9 cellular contexts compared by ENCODE assay signal in the genomic region with DNA sequence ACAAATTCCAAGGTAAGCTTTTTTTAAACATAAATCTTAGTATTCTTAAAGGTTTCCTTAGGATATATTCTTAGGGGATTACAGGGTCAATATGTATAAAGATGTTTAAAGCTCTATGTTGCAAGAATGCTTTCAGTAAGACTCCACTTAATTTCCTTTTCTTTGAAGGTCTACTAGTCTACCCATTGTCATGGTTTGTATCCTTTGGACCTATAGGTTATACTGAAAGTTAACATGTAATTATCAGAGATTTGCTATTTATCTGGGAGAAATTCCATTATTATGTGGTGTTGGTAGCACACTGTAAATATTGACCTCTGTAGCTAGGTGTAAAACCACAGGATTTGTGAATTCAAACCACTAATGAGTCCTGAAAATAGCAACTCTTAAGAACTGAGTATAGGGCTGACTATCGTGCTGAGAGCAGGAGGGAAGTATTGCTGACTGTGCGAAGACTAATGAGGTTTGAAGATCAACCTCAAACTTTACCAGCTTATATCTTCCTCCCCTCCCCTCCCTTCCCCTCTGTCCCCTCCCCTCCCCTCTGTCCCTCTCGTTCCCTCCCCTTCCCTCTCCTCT.
DNase-seq lines count a peak whose midpoint lies in the region; ATAC-seq and TF ChIP-seq lines count a peak whose summit lies in the region.
"Had no signal": no experiment of that assay in that cellular context is flagged by ENCODE, and none has a peak within 500 bp of the region (broad histone marks: within the 10 kb centered on the region; RNA-seq: fewer than 3 reads in every experiment).

No MANE protein-coding gene starts in this region.

- H3K9me3 Mint-ChIP-seq in T-helper 2 cell treated with Interferon-gamma antibody and Interleukin-4, amounts not matched to agents 5 μg/mL and 100 μg/mL, for 36 hours: no peaks in the 10 kb centered on the region
- H3K9me3 Mint-ChIP-seq in nephron progenitor cell (no peaks in the 10 kb centered on the region), type B pancreatic cell (no peaks in the 10 kb centered on the region)

- H3K36me3 ChIP-seq in DND-41 (ENCODE audit: insufficient read depth, low read length): no peaks in the 10 kb centered on the region
- H3K36me3 ChIP-seq: thoracic aorta had no signal

- H3K4me1 Mint-ChIP-seq in T-helper 2 cell treated with Interferon-gamma antibody and Interleukin-4, amounts not matched to agents 5 μg/mL and 100 μg/mL, for 36 hours (ENCODE audit: low read depth): peaks cover 36% of the 10 kb centered on the region
- H3K4me1 Mint-ChIP-seq in nephron progenitor cell (peaks cover 30% of the 10 kb centered on the region), type B pancreatic cell (ENCODE audit: unreplicated experiment) (peaks cover 15% of the 10 kb centered on the region)

- H3K4me2 ChIP-seq in DND-41 (ENCODE audit: insufficient read depth, low read length): no peak overlapping the region

- no peaks in the 10 kb centered on the region for H3K4me1 ChIP-seq in DND-41 (ENCODE audit: insufficient read depth, low read length)

- peak overlapping the region; percentile 68 for H3K27ac Mint-ChIP-seq in T-helper 2 cell treated with Interferon-gamma antibody and Interleukin-4, amounts not matched to agents 5 μg/mL and 100 μg/mL, for 36 hours
- H3K27ac Mint-ChIP-seq in nephron progenitor cell: no peak overlapping the region
- no peak overlapping the region for H3K27ac Mint-ChIP-seq in type B pancreatic cell

- no peaks in the 10 kb centered on the region for H3K27me3 Mint-ChIP-seq in T-helper 2 cell treated with Interferon-gamma antibody and Interleukin-4, amounts not matched to agents 5 μg/mL and 100 μg/mL, for 36 hours (ENCODE audit: low read depth)
- H3K27me3 Mint-ChIP-seq in nephron progenitor cell (ENCODE audit: low read depth, poor library complexity): peaks cover 25% of the 10 kb centered on the region
- no peaks in the 10 kb centered on the region for H3K27me3 Mint-ChIP-seq in type B pancreatic cell

- DNase-seq in DND-41 (no peak), GM19240 (ENCODE audit: insufficient read length, low spot score) (peak; percentile 58), nephron progenitor cell (no peak), type B pancreatic cell (ENCODE audit: extremely low spot score, unreplicated experiment) (no peak), amniotic stem cell (lab: John Stamatoyannopoulos, UW) (no peak)
- no peak for DNase-seq in T-helper 2 cell treated with Interferon-gamma antibody and Interleukin-4, amounts not matched to agents 5 μg/mL and 100 μg/mL, for 36 hours (ENCODE audit: low spot score)
- DNase-seq in stimulated activated CD8-positive, alpha-beta memory T cell treated with anti-CD3 and anti-CD28 coated beads, Interleukin-4, amount 100 ng/mL, for 48 hours: no peak

- no peak overlapping the region for H3K4me3 ChIP-seq in DND-41 (ENCODE audit: low read depth in 1 of 2, low read length in 2 of 2)
- H3K4me3 ChIP-seq: thoracic aorta had no signal

- no peaks in the 10 kb centered on the region for H3K27me3 ChIP-seq in DND-41 (ENCODE audit: insufficient read depth, low read length, poor library complexity)

- TF ChIP-seq CTCF in DND-41 (IDR thresholded peaks at IDR 0.05; ENCODE audit: borderline replicate concordance, extremely low read depth, low read length, poor library complexity, severe bottlenecking) (no peak), nephron progenitor cell (IDR thresholded peaks at IDR 0.05) (no peak), type B pancreatic cell (conservative IDR thresholded peaks at IDR 0.05) (no peak)

- ATAC-seq in DND-41 (ENCODE audit: insufficient read depth, low read depth) (peak; percentile 74), HG02973 (IDR thresholded peaks at IDR 0.05; ENCODE audit: unreplicated experiment) (peak; percentile 93)

- no peak overlapping the region for H3K9ac ChIP-seq in DND-41 (ENCODE audit: low read depth, low read length)

- H3K27ac ChIP-seq in DND-41 (ENCODE audit: low read length): no peak overlapping the region
- H3K27ac ChIP-seq: thoracic aorta had no signal

- no peaks in the 10 kb centered on the region for H3K36me3 Mint-ChIP-seq in T-helper 2 cell treated with Interferon-gamma antibody and Interleukin-4, amounts not matched to agents 5 μg/mL and 100 μg/mL, for 36 hours (ENCODE audit: low read depth)
- H3K36me3 Mint-ChIP-seq in nephron progenitor cell (ENCODE audit: low read depth): no peaks in the 10 kb centered on the region
- H3K36me3 Mint-ChIP-seq in type B pancreatic cell: no peaks in the 10 kb centered on the region

- H3K4me3 Mint-ChIP-seq in T-helper 2 cell treated with Interferon-gamma antibody and Interleukin-4, amounts not matched to agents 5 μg/mL and 100 μg/mL, for 36 hours: peak overlapping the region; percentile 48
- H3K4me3 Mint-ChIP-seq in nephron progenitor cell (no peak overlapping the region), type B pancreatic cell (no peak overlapping the region)

- no peaks in the 10 kb centered on the region for H3K79me2 ChIP-seq in DND-41 (ENCODE audit: insufficient read depth, low read length)

- no peaks in the 10 kb centered on the region for H3K9me3 ChIP-seq in DND-41 (ENCODE audit: insufficient read depth, low read length, severe bottlenecking)
- H3K9me3 ChIP-seq: thoracic aorta had no signal

- H2AFZ ChIP-seq in DND-41 (ENCODE audit: low read depth, low read length): no peak overlapping the region

- H4K20me1 ChIP-seq in DND-41 (ENCODE audit: insufficient read depth, low read length): no peaks in the 10 kb centered on the region
